In the genomic region with DNA sequence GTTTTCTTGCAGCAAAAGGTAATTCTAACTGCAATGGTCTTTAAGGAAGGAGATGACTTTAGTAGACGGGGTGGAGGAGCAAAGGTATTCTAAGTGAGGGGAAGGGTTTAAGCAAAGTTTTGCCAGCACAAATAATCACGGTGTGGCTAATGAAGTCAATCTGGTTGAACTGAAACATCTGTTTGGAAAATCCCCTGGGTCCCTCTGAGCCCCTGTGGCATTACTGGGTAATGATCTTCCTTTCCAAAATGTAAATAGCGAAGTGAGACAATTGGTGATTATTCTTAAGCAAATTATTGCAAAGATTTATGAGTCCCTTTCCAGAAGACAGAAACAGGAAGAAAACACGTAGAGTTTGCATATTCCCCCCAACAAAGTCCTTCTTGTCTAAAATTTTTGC, we compare ENCODE assay signal across 17 cellular contexts. TPM values are rescaled to one million over a fixed set of nuclear protein-coding genes. Genes with fewer than 3 reads are reported as not detected.
DNase-seq lines count a peak whose midpoint lies in the region; ATAC-seq and TF ChIP-seq lines count a peak whose summit lies in the region.
"Had no signal": no experiment of that assay in that cellular context is flagged by ENCODE, and none has a peak within 500 bp of the region (broad histone marks: within the 10 kb centered on the region; RNA-seq: fewer than 3 reads in every experiment).

No MANE protein-coding gene starts in this region.

- DNase-seq in D341Med (ENCODE audit: low spot score): peak; percentile 48
- DNase-seq in iPS-NIHi11 (ENCODE audit: low spot score): no peak
- DNase-seq in Caco-2: no peak
- DNase-seq in medulla oblongata (ENCODE audit: extremely low spot score): no peak
- no peak for DNase-seq in NCI-H1436 (lab: John Stamatoyannopoulos, UW)
- DNase-seq: activated naive CD8-positive, alpha-beta T cell treated with anti-CD3 and anti-CD28 coated beads, Interleukin-2, amount 50 U/mL, for 24 hours; immature natural killer cell; NCI-H2107; right cardiac atrium; T-helper 2 cell had no signal

- no TSS peak for BruUV-seq in Caco-2 (replicated peaks; lab: Mats Ljungman, UMichigan)

- H3K27me3 Mint-ChIP-seq in Caco-2 (ENCODE audit: insufficient read depth, unreplicated experiment): peaks cover 3% of the 10 kb centered on the region

- intact Hi-C loops in Caco-2 (cut with micrococcal nuclease; ENCODE audit: unreplicated experiment): no loop called here

- no peak overlapping the region for H2AFZ ChIP-seq in OCI-LY3 (ENCODE audit: low read depth, low read length)

- H3K4me3 Mint-ChIP-seq in Caco-2 (ENCODE audit: unreplicated experiment): no peak overlapping the region
- H3K4me3 Mint-ChIP-seq: activated naive CD8-positive, alpha-beta T cell treated with anti-CD3 and anti-CD28 coated beads, Interleukin-2, amount 50 U/mL, for 24 hours; immature natural killer cell had no signal

- ATAC-seq in GM19025 (IDR thresholded peaks at IDR 0.05; ENCODE audit: low read depth, unreplicated experiment): peak; percentile 77
- ATAC-seq in HG02885 (IDR thresholded peaks at IDR 0.05; ENCODE audit: poor library complexity, unreplicated experiment): peak; percentile 59
- ATAC-seq: activated naive CD8-positive, alpha-beta T cell treated with anti-CD3 and anti-CD28 coated beads, Interleukin-2, amount 50 U/mL, for 24 hours; K562; Panc1; right cardiac atrium had no signal

- H3K4me3 ChIP-seq in OCI-LY3 (ENCODE audit: low read length) (no peak overlapping the region), Caco-2 (ENCODE audit: low read depth, low read length) (no peak overlapping the region)
- H3K4me3 ChIP-seq: K562 had no signal

- H3K27me3 ChIP-seq in OCI-LY3 (ENCODE audit: low read depth, low read length): no peaks in the 10 kb centered on the region
- H3K27me3 ChIP-seq in Caco-2 (replicated peaks; ENCODE audit: control insufficient read depth, insufficient read depth, low read length): no peaks in the 10 kb centered on the region

- H3K4me1 ChIP-seq in OCI-LY3 (ENCODE audit: low read length): peaks cover 12% of the 10 kb centered on the region
- H3K4me1 ChIP-seq in Caco-2: peaks cover 4% of the 10 kb centered on the region; the same call in 1 of the 2 replicates

- H3K27ac ChIP-seq in OCI-LY3 (ENCODE audit: low read length): no peak overlapping the region

- no peaks in the 10 kb centered on the region for H3K9me3 Mint-ChIP-seq in Caco-2 (ENCODE audit: unreplicated experiment)
- H3K9me3 Mint-ChIP-seq: activated naive CD8-positive, alpha-beta T cell treated with anti-CD3 and anti-CD28 coated beads, Interleukin-2, amount 50 U/mL, for 24 hours; immature natural killer cell had no signal

- no peaks in the 10 kb centered on the region for H3K36me3 ChIP-seq in OCI-LY3 (replicated peaks; ENCODE audit: low read depth, low read length)
- H3K36me3 ChIP-seq in Caco-2 (ENCODE audit: control insufficient read depth, insufficient read depth, low read length): no peaks in the 10 kb centered on the region

- no peak overlapping the region for H3K9ac ChIP-seq in OCI-LY3 (ENCODE audit: low read length)

- no peaks in the 10 kb centered on the region for H3K36me3 Mint-ChIP-seq in Caco-2 (ENCODE audit: insufficient read depth, unreplicated experiment)
- H3K36me3 Mint-ChIP-seq: immature natural killer cell had no signal

- H3K4me2 ChIP-seq in OCI-LY3 (ENCODE audit: low read length): peak overlapping the region; percentile 17

- TF ChIP-seq CTCF in OCI-LY3 (IDR thresholded peaks at IDR 0.05; ENCODE audit: low read depth, low read length): no peak
- TF ChIP-seq CTCF in Caco-2 (IDR thresholded peaks at IDR 0.05; ENCODE audit: insufficient read depth in 1 of 2, low read depth in 1 of 2, low read length in 1 of 2, severe bottlenecking in 1 of 2, unreplicated experiment in 1 of 2): no peak

- H3K79me2 ChIP-seq in OCI-LY3 (ENCODE audit: low read length): no peaks in the 10 kb centered on the region

- H4K20me1 ChIP-seq in OCI-LY3 (ENCODE audit: insufficient read depth, low read length): no peaks in the 10 kb centered on the region

- no peaks in the 10 kb centered on the region for H3K9me3 ChIP-seq in OCI-LY3 (ENCODE audit: insufficient read depth, low read length)
- no peaks in the 10 kb centered on the region for H3K9me3 ChIP-seq in Caco-2

- H3K4me1 Mint-ChIP-seq in Caco-2 (ENCODE audit: low read depth, unreplicated experiment): peaks cover 9% of the 10 kb centered on the region
- H3K4me1 Mint-ChIP-seq: immature natural killer cell had no signal

- CTCF ChIA-PET in Caco-2 (lab: Charles Lee): no interaction called here

- no peak overlapping the region for H3K27ac Mint-ChIP-seq in Caco-2 (ENCODE audit: unreplicated experiment)
- H3K27ac Mint-ChIP-seq: activated naive CD8-positive, alpha-beta T cell treated with anti-CD3 and anti-CD28 coated beads, Interleukin-2, amount 50 U/mL, for 24 hours; immature natural killer cell had no signal

- POLR2A ChIA-PET in Caco-2 (lab: Charles Lee): no interaction called here

RNA-seq across cellular contexts. Expression of a gene that starts 47.2 kb away (rescaled TPM):
- 0.88 and 1.1 TPM in 2 replicates for total RNA-seq in Caco-2 (2022)
- total RNA-seq: activated CD8-positive, alpha-beta memory T cell treated with anti-CD3 and anti-CD28 coated beads for 36 hours; fibroblast of lung; K562 had no signal
